Comparison of ENCODE assay signal across 1 cellular context in genomic region chr4:57163530-57164459, GRCh38.
TF ChIP-seq lines count a peak whose summit lies in the region.

No MANE protein-coding gene starts in this region.

TF ChIP-seq in HepG2, 621 proteins besides CTCF, POLR2A, EP300 and RAD21 (continued from another document and continues in another):
- TF ChIP-seq ZNF318 (CRISPR knock-in tag; IDR thresholded peaks at IDR 0.05): peak; percentile 56; the same call in 1 of the 2 replicates
- TF ChIP-seq BCL3 (CRISPR knock-in tag; IDR thresholded peaks at IDR 0.05): no peak
- TF ChIP-seq TFDP2 (CRISPR knock-in tag; IDR thresholded peaks at IDR 0.05): peak; percentile 67
- TF ChIP-seq RNF2 (conservative IDR thresholded peaks at IDR 0.05; ENCODE audit: low read depth): 0 out of 2 replicates have a peak, but pooled peaks have one; percentile 35
- TF ChIP-seq STAG1 (CRISPR knock-in tag; IDR thresholded peaks at IDR 0.05): peak; percentile 79
- no peak for TF ChIP-seq HMG20A (CRISPR knock-in tag; IDR thresholded peaks at IDR 0.05; ENCODE audit: borderline replicate concordance)
- TF ChIP-seq ZXDC (CRISPR knock-in tag; IDR thresholded peaks at IDR 0.05): no peak
- TF ChIP-seq SIN3B (IDR thresholded peaks at IDR 0.05; ENCODE audit: low read length): 0 out of 2 replicates have a peak, but pooled peaks have one; percentile 32
- TF ChIP-seq UBTF (CRISPR knock-in tag; IDR thresholded peaks at IDR 0.05): 0 out of 2 replicates have a peak, but pooled peaks have one; percentile 31
- TF ChIP-seq NR0B2 (CRISPR knock-in tag; IDR thresholded peaks at IDR 0.05): no peak
- TF ChIP-seq KLF13 (CRISPR knock-in tag; IDR thresholded peaks at IDR 0.05): no peak
- TF ChIP-seq GABPB1 (CRISPR knock-in tag; IDR thresholded peaks at IDR 0.05): peak; percentile 85
- TF ChIP-seq ZNF567 (CRISPR knock-in tag; IDR thresholded peaks at IDR 0.05; ENCODE audit: borderline replicate concordance): 0 out of 2 replicates have a peak, but pooled peaks have one; percentile 78
- TF ChIP-seq DNMT3B (CRISPR knock-in tag; conservative IDR thresholded peaks at IDR 0.05): 0 out of 2 replicates have a peak, but pooled peaks have one; percentile 31
- no peak for TF ChIP-seq MXD3 (CRISPR knock-in tag; IDR thresholded peaks at IDR 0.05)
- TF ChIP-seq ZSCAN31 (CRISPR knock-in tag; IDR thresholded peaks at IDR 0.05; ENCODE audit: low read depth): no peak
- TF ChIP-seq ZMYM3 (CRISPR knock-in tag; IDR thresholded peaks at IDR 0.05): no peak
- TF ChIP-seq ADNP (CRISPR knock-in tag; IDR thresholded peaks at IDR 0.05): no peak
- 0 out of 2 replicates have a peak, but pooled peaks have one; percentile 52 for TF ChIP-seq ZNF510 (CRISPR knock-in tag; IDR thresholded peaks at IDR 0.05; ENCODE audit: low read depth)
- no peak for TF ChIP-seq PPARG (CRISPR knock-in tag; conservative IDR thresholded peaks at IDR 0.05)
- peak; percentile 13; the same call in 1 of the 2 replicates for TF ChIP-seq ZNF747 (CRISPR knock-in tag; IDR thresholded peaks at IDR 0.05; ENCODE audit: borderline replicate concordance)
- peak; percentile 72; the same call in 1 of the 2 replicates for TF ChIP-seq MYPOP (CRISPR knock-in tag; IDR thresholded peaks at IDR 0.05)
- 0 out of 2 replicates have a peak, but pooled peaks have one; percentile 64 for TF ChIP-seq ZNF639 (CRISPR knock-in tag; conservative IDR thresholded peaks at IDR 0.05)
- peak; percentile 29; the same call in 1 of the 2 replicates for TF ChIP-seq PHF8 (CRISPR knock-in tag; IDR thresholded peaks at IDR 0.05)
- TF ChIP-seq ZHX2 (IDR thresholded peaks at IDR 0.05; ENCODE audit: low read depth): no peak
- TF ChIP-seq ZHX2 (CRISPR knock-in tag; IDR thresholded peaks at IDR 0.05; ENCODE audit: borderline replicate concordance): no peak
